ENCODE assay signal across 9 cellular contexts in genomic region chr9:127546125-127546832, GRCh38.
DNase-seq lines count a peak whose midpoint lies in the region; ATAC-seq and TF ChIP-seq lines count a peak whose summit lies in the region.
"Had no signal": no experiment of that assay in that cellular context is flagged by ENCODE, and none has a peak within 500 bp of the region (broad histone marks: within the 10 kb centered on the region; RNA-seq: fewer than 3 reads in every experiment).

No MANE protein-coding gene starts in this region.

- 65 to 67% methylated on average over 13 to 14 of the region's 14 CpGs for WGBS in lower leg skin, 2 donors

- H3K4me3 Mint-ChIP-seq in nephron progenitor cell, result no peak overlapping the region
- H3K4me3 Mint-ChIP-seq in naive thymus-derived CD8-positive, alpha-beta T cell, result no peak overlapping the region

- H3K36me3 ChIP-seq in duodenal mucosa (ENCODE audit: control insufficient read depth in 1 of 2, insufficient read depth in 2 of 2, low read length in 2 of 2), result peaks cover 0 to 11% of the 10 kb centered on the region in 2 donors

- H3K4me1 ChIP-seq in duodenal mucosa (ENCODE audit: control insufficient read depth in 1 of 2, insufficient read depth in 2 of 2, low read length in 2 of 2), result peaks cover 55 to 73% of the 10 kb centered on the region in 2 donors
- H3K4me1 ChIP-seq in foreskin keratinocyte, result peaks cover 23% of the 10 kb centered on the region

- H3K9me3 ChIP-seq in duodenal mucosa (ENCODE audit: control insufficient read depth in 1 of 2, low read length in 2 of 2), result no peaks in the 10 kb centered on the region

- H3K27ac Mint-ChIP-seq in nephron progenitor cell, result peak overlapping the region; percentile 50
- peak overlapping the region in 1 of 10 donors; percentile 24 for H3K27ac Mint-ChIP-seq in naive thymus-derived CD8-positive, alpha-beta T cell

- no peak for TF ChIP-seq CTCF in 22Rv1 (IDR thresholded peaks at IDR 0.05)
- no peak for TF ChIP-seq CTCF in nephron progenitor cell (IDR thresholded peaks at IDR 0.05)
- no peak for TF ChIP-seq CTCF in lower leg skin (IDR thresholded peaks at IDR 0.05)
- no peak for TF ChIP-seq CTCF in foreskin keratinocyte (conservative IDR thresholded peaks at IDR 0.05)

- H3K4me1 Mint-ChIP-seq in nephron progenitor cell, result peaks cover 41% of the 10 kb centered on the region
- peaks cover 4 to 17% (median 9%) of the 10 kb centered on the region in 4 donors for H3K4me1 Mint-ChIP-seq in naive thymus-derived CD8-positive, alpha-beta T cell

- H3K27ac ChIP-seq in 22Rv1, result peak overlapping the region; percentile 66
- peak overlapping the region; percentile 77 for H3K27ac ChIP-seq in duodenal mucosa (ENCODE audit: low read depth, low read length)
- H3K27ac ChIP-seq in foreskin keratinocyte, result no peak overlapping the region

- H3K36me3 Mint-ChIP-seq in nephron progenitor cell (ENCODE audit: low read depth), result peaks cover 10% of the 10 kb centered on the region
- H3K36me3 Mint-ChIP-seq in naive thymus-derived CD8-positive, alpha-beta T cell, result no peaks in the 10 kb centered on the region

- H3K4me3 ChIP-seq in duodenal mucosa (ENCODE audit: low read depth in 1 of 2, low read length in 2 of 2) (peak overlapping the region in 1 of 2 donors; percentile 5), lower leg skin (ENCODE audit: low read depth, poor library complexity, severe bottlenecking) (no peak overlapping the region)

- DNase-seq in M059J (ENCODE audit: low read depth) (peak; percentile 87), nephron progenitor cell (no peak), lower leg skin (ENCODE audit: low spot score in 2 of 2) (no peak), foreskin keratinocyte (no peak)
- no peak for DNase-seq in naive thymus-derived CD8-positive, alpha-beta T cell
- DNase-seq: stimulated activated CD4-positive, alpha-beta T cell treated with anti-CD3 and anti-CD28 coated beads, Interleukin-2, amount 100 ng/mL, for 48 hours had no signal

- TF ChIP-seq POLR2A in lower leg skin (IDR thresholded peaks at IDR 0.05), result no peak

- no peak for ATAC-seq in GM19395 (IDR thresholded peaks at IDR 0.05; ENCODE audit: unreplicated experiment)
- ATAC-seq in naive thymus-derived CD8-positive, alpha-beta T cell, result no peak
- ATAC-seq in foreskin keratinocyte, result no peak

- POLR2A ChIA-PET in naive thymus-derived CD8-positive, alpha-beta T cell (lab: Charles Lee), result no interaction called here

- intact Hi-C loops in lower leg skin (cut with DNase I; ENCODE audit: low total_unique reads), result no loop called here

- no peaks in the 10 kb centered on the region for H3K27me3 Mint-ChIP-seq in nephron progenitor cell (ENCODE audit: low read depth, poor library complexity)
- H3K27me3 Mint-ChIP-seq in naive thymus-derived CD8-positive, alpha-beta T cell, result no peaks in the 10 kb centered on the region

- no peaks in the 10 kb centered on the region for H3K9me3 Mint-ChIP-seq in nephron progenitor cell
- H3K9me3 Mint-ChIP-seq in naive thymus-derived CD8-positive, alpha-beta T cell, result no peaks in the 10 kb centered on the region

- H3K9ac ChIP-seq in duodenal mucosa (ENCODE audit: low read depth in 1 of 2, low read length in 2 of 2), result peak overlapping the region; percentile 39 to 51

- H3K27me3 ChIP-seq in duodenal mucosa (ENCODE audit: control insufficient read depth in 1 of 2, insufficient read depth in 2 of 2, low read length in 2 of 2) (no peaks in the 10 kb centered on the region), foreskin keratinocyte (no peaks in the 10 kb centered on the region)
